ENCODE assay signal across 27 cellular contexts in the genomic region with DNA sequence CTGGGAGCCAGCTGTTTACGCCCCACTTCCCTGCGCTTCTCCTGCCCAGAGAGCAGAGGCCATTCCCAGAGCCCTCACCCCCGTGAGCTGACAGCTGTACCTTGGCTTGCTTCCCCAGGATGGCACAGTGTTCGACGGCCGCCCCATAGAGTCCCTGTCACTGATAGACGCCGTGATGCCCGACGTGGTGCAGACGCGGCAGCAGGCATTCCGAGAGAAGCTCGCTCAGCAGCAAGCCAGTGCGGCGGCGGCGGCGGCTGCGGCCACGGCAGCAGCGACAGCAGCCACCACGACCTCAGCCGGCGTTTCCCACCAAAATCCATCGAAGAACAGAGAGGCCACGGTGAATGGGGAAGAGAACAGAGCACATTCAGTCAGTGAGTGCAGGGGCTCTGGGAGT.
"Had no signal": no experiment of that assay in that cellular context is flagged by ENCODE, and none has a peak within 500 bp of the region (broad histone marks: within the 10 kb centered on the region; RNA-seq: fewer than 3 reads in every experiment).

No MANE protein-coding gene starts in this region.

- H3K27me3 ChIP-seq: neural progenitor cell, pancreas, right atrium auricular region, suprapubic skin, testis, tibial artery, transverse colon, upper lobe of right lung, uterus had no signal

- DNase-seq: naive thymus-derived CD4-positive, alpha-beta T cell; natural killer cell; occipital lobe; pancreas; retina; small intestine; stimulated activated CD4-positive, alpha-beta T cell treated with anti-CD3 and anti-CD28 coated beads, Interleukin-15, amount 100 ng/mL, for 24 hours; stimulated activated CD4-positive, alpha-beta T cell treated with anti-CD3 and anti-CD28 coated beads, Interleukin-2, amount 100 ng/mL, for 24 hours; stimulated activated CD4-positive, alpha-beta T cell treated with anti-CD3 and anti-CD28 coated beads, Interleukin-2, amount 100 ng/mL, for 48 hours; stimulated activated CD4-positive, alpha-beta T cell treated with anti-CD3 and anti-CD28 coated beads, Interleukin-4, amount 100 ng/mL, for 24 hours; stimulated activated naive CD4-positive, alpha-beta T cell; stimulated activated naive CD8-positive, alpha-beta T cell treated with anti-CD3 and anti-CD28 coated beads, Interleukin-15, amount 100 ng/mL, for 72 hours; stimulated activated naive CD8-positive, alpha-beta T cell treated with anti-CD3 and anti-CD28 coated beads, Interleukin-15, Interleukin-2, amounts not matched to agents 100 U/mL and 50 U/mL, for 24 hours; substantia nigra; testis; tibial artery; transverse colon; upper lobe of right lung; uterus had no signal

- H2AFZ ChIP-seq: neural progenitor cell had no signal

- H3K4me1 Mint-ChIP-seq: natural killer cell; nephron; neural progenitor cell; stimulated activated memory B cell treated with anti-CD40 and anti-IgM and Interleukin-4, amounts not matched to agents 10 μg/mL and 1 μg/mL and 100 μg/mL, for 72 hours had no signal

- H3K36me3 ChIP-seq: neural progenitor cell, pancreas, prostate gland, transverse colon, uterus had no signal

- H3K27ac ChIP-seq: neural progenitor cell, pancreas, prostate gland, right atrium auricular region, suprapubic skin, testis, tibial artery, transverse colon, upper lobe of right lung, uterus had no signal

- H3K4me2 ChIP-seq: neural progenitor cell had no signal

- H3K9ac ChIP-seq: neural progenitor cell had no signal

- H3K9me3 ChIP-seq: pancreas, prostate gland, right atrium auricular region, suprapubic skin, testis, tibial artery, transverse colon, upper lobe of right lung, uterus had no signal

- H3K27ac Mint-ChIP-seq: naive thymus-derived CD4-positive, alpha-beta T cell; natural killer cell; nephron; neural progenitor cell; stimulated activated memory B cell treated with anti-CD40 and anti-IgM and Interleukin-4, amounts not matched to agents 10 μg/mL and 1 μg/mL and 100 μg/mL, for 72 hours; type B pancreatic cell had no signal

- ATAC-seq: naive thymus-derived CD4-positive, alpha-beta T cell; natural killer cell; pancreas; sciatic nerve; stimulated activated memory B cell treated with anti-CD40 and anti-IgM and Interleukin-4, amounts not matched to agents 10 μg/mL and 1 μg/mL and 100 μg/mL, for 72 hours; stimulated activated naive CD8-positive, alpha-beta T cell treated with anti-CD3 and anti-CD28 coated beads, Interleukin-15, amount 100 ng/mL, for 72 hours; stimulated activated naive CD8-positive, alpha-beta T cell treated with anti-CD3 and anti-CD28 coated beads, Interleukin-15, Interleukin-2, amounts not matched to agents 100 U/mL and 50 U/mL, for 24 hours; upper lobe of right lung had no signal

- H3K4me3 Mint-ChIP-seq: naive thymus-derived CD4-positive, alpha-beta T cell; natural killer cell; nephron; neural progenitor cell; stimulated activated memory B cell treated with anti-CD40 and anti-IgM and Interleukin-4, amounts not matched to agents 10 μg/mL and 1 μg/mL and 100 μg/mL, for 72 hours; stimulated activated naive CD8-positive, alpha-beta T cell treated with anti-CD3 and anti-CD28 coated beads, Interleukin-15, amount 100 ng/mL, for 72 hours; type B pancreatic cell had no signal

- H3K4me3 ChIP-seq: neural progenitor cell, pancreas, prostate gland, right atrium auricular region, suprapubic skin, testis, tibial artery, transverse colon, upper lobe of right lung, uterus had no signal

- H3K9me3 Mint-ChIP-seq: naive thymus-derived CD4-positive, alpha-beta T cell; natural killer cell; neural progenitor cell; stimulated activated memory B cell treated with anti-CD40 and anti-IgM and Interleukin-4, amounts not matched to agents 10 μg/mL and 1 μg/mL and 100 μg/mL, for 72 hours; stimulated activated naive CD8-positive, alpha-beta T cell treated with anti-CD3 and anti-CD28 coated beads, Interleukin-15, amount 100 ng/mL, for 72 hours; type B pancreatic cell had no signal

- FAIRE-seq: pancreas, small intestine had no signal

- H3K4me1 ChIP-seq: neural progenitor cell, pancreas, prostate gland, right atrium auricular region, suprapubic skin, testis, tibial artery, transverse colon, upper lobe of right lung, uterus had no signal
